ENCODE assay signal across 24 cellular contexts in the genomic region with DNA sequence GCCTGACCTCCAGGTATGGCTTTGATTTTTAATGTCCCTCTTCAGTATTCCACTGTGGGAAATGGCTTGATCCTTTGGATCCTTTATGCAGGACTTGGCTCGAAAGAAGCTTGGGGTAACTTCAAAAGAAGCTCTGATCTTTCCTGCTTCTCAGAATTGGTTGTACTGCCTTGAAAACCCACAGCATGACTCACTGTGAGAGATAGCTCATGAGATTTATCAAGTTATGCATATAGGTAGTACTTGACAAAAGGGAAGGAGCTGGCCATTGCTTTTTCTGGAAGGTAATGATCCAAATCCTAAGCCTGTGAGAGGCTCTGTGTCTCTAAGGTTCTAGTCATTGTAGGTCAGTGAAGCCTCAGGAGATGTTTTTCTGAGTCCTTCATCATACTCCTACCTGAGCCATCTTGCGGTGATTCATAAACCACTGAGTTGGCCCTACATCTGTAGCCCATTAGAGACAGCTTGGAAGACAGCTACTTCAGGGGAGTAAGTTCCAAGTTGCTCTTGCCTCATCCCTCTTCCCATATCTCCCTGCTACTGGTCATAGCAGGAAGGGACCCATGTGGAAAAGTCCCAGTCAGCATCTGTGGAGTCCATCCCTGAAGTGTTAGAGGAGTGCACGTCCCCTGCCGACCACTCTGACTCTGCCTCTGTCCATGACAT. TPM values are rescaled to one million over a fixed set of nuclear protein-coding genes. Genes with fewer than 3 reads are reported as not detected.
DNase-seq lines count a peak whose midpoint lies in the region; ATAC-seq lines count a peak whose summit lies in the region.
"Had no signal": no experiment of that assay in that cellular context is flagged by ENCODE, and none has a peak within 500 bp of the region (broad histone marks: within the 10 kb centered on the region; RNA-seq: fewer than 3 reads in every experiment).

No MANE protein-coding gene starts in this region.

- ATAC-seq in HG03097 (IDR thresholded peaks at IDR 0.05; ENCODE audit: low FRiP score, unreplicated experiment) (no peak), HG03457 (IDR thresholded peaks at IDR 0.05; ENCODE audit: unreplicated experiment) (no peak)
- ATAC-seq: body of pancreas had no signal

- H3K27me3 Mint-ChIP-seq in activated CD4-positive, alpha-beta memory T cell treated with anti-CD3 and anti-CD28 coated beads for 36 hours, result no peaks in the 10 kb centered on the region
- H3K27me3 Mint-ChIP-seq in activated CD4-positive, alpha-beta memory T cell treated with anti-CD3 and anti-CD28 coated beads, Interleukin-2, amount 10 ng/mL, durations not matched to agents 7 days and 5 days, result no peaks in the 10 kb centered on the region
- H3K27me3 Mint-ChIP-seq: B cell; CD4-positive, alpha-beta memory T cell had no signal

- intact Hi-C loops in activated CD4-positive, alpha-beta memory T cell treated with anti-CD3 and anti-CD28 coated beads for 36 hours (cut with micrococcal nuclease), result no loop called here

- POLR2A ChIA-PET in activated CD4-positive, alpha-beta memory T cell treated with anti-CD3 and anti-CD28 coated beads for 36 hours (lab: Charles Lee), result interaction anchor here (0.6 to 1.5 kb wide), 4 partner anchors 71 to 130 kb away, joined by 3 to 4 read pairs (median 4); no protein-coding TSS in a partner anchor
- POLR2A ChIA-PET in activated CD4-positive, alpha-beta memory T cell treated with anti-CD3 and anti-CD28 coated beads, Interleukin-2, amount 10 ng/mL, durations not matched to agents 7 days and 5 days (lab: Charles Lee), result interaction anchor here (0.6 to 2.4 kb wide), 6 partner anchors 10 to 132 kb away, joined by 3 to 15 read pairs (median 4); a partner anchor contains a TSS

- DNase-seq in activated CD4-positive, alpha-beta memory T cell treated with anti-CD3 and anti-CD28 coated beads for 36 hours, result no peak
- no peak for DNase-seq in activated CD4-positive, alpha-beta memory T cell treated with anti-CD3 and anti-CD28 coated beads, Interleukin-2, amount 10 ng/mL, durations not matched to agents 7 days and 5 days
- DNase-seq in AG08395 (ENCODE audit: low spot score) (peak; percentile 49), RPMI7951 (ENCODE audit: low read depth) (peak; percentile 43), fibroblast of gingiva (ENCODE audit: low read depth) (peak; percentile 25), Kasumi-1 (lab: John Stamatoyannopoulos, UW) (no peak)
- DNase-seq: activated CD4-positive, alpha-beta T cell treated with anti-CD3 and anti-CD28 coated beads for 4 hours; body of pancreas; CD4-positive, alpha-beta memory T cell; dermis blood vessel endothelial cell; hypothalamus; immature natural killer cell; KBM-7; NCI-H1105; NCI-H187; NCI-H2171; nephron progenitor cell; stimulated activated CD4-positive, alpha-beta T cell treated with anti-CD3 and anti-CD28 coated beads, Interleukin-4, amount 100 ng/mL, for 4 hours; testis had no signal

- no peaks in the 10 kb centered on the region for H3K9me3 Mint-ChIP-seq in activated CD4-positive, alpha-beta memory T cell treated with anti-CD3 and anti-CD28 coated beads for 36 hours
- H3K9me3 Mint-ChIP-seq in activated CD4-positive, alpha-beta memory T cell treated with anti-CD3 and anti-CD28 coated beads, Interleukin-2, amount 10 ng/mL, durations not matched to agents 7 days and 5 days, result no peaks in the 10 kb centered on the region
- H3K9me3 Mint-ChIP-seq: immature natural killer cell; nephron progenitor cell; T-helper 2 cell treated with Interferon-gamma antibody and Interleukin-4, amounts not matched to agents 5 μg/mL and 100 μg/mL, for 36 hours had no signal

- H3K27ac Mint-ChIP-seq in activated CD4-positive, alpha-beta memory T cell treated with anti-CD3 and anti-CD28 coated beads for 36 hours, result peak overlapping the region; percentile 24
- H3K27ac Mint-ChIP-seq in activated CD4-positive, alpha-beta memory T cell treated with anti-CD3 and anti-CD28 coated beads, Interleukin-2, amount 10 ng/mL, durations not matched to agents 7 days and 5 days, result no peak overlapping the region
- H3K27ac Mint-ChIP-seq: B cell; immature natural killer cell; nephron progenitor cell; T-helper 2 cell treated with Interferon-gamma antibody and Interleukin-4, amounts not matched to agents 5 μg/mL and 100 μg/mL, for 36 hours had no signal

- peaks cover 57% of the 10 kb centered on the region for H3K36me3 Mint-ChIP-seq in activated CD4-positive, alpha-beta memory T cell treated with anti-CD3 and anti-CD28 coated beads for 36 hours
- H3K36me3 Mint-ChIP-seq in activated CD4-positive, alpha-beta memory T cell treated with anti-CD3 and anti-CD28 coated beads, Interleukin-2, amount 10 ng/mL, durations not matched to agents 7 days and 5 days (ENCODE audit: low read depth), result peaks cover 76% of the 10 kb centered on the region

- H3K4me1 Mint-ChIP-seq in activated CD4-positive, alpha-beta memory T cell treated with anti-CD3 and anti-CD28 coated beads for 36 hours (ENCODE audit: low read depth), result peaks cover 18% of the 10 kb centered on the region
- peaks cover 21% of the 10 kb centered on the region for H3K4me1 Mint-ChIP-seq in activated CD4-positive, alpha-beta memory T cell treated with anti-CD3 and anti-CD28 coated beads, Interleukin-2, amount 10 ng/mL, durations not matched to agents 7 days and 5 days
- H3K4me1 Mint-ChIP-seq: B cell, immature natural killer cell, nephron progenitor cell had no signal

- CTCF ChIA-PET in activated CD4-positive, alpha-beta memory T cell treated with anti-CD3 and anti-CD28 coated beads for 36 hours (lab: Charles Lee), result interaction anchor here (0.6 to 14.9 kb wide), 15 partner anchors 10 to 272 kb away, joined by 3 to 1053 read pairs (median 3); a partner anchor contains a TSS
- CTCF ChIA-PET in activated CD4-positive, alpha-beta memory T cell treated with anti-CD3 and anti-CD28 coated beads, Interleukin-2, amount 10 ng/mL, durations not matched to agents 7 days and 5 days (lab: Charles Lee), result interaction anchor here (0.8 to 15.2 kb wide), 7 partner anchors 9 to 356 kb away, joined by 3 to 593 read pairs (median 4); a partner anchor contains a TSS

- H3K4me3 Mint-ChIP-seq in activated CD4-positive, alpha-beta memory T cell treated with anti-CD3 and anti-CD28 coated beads for 36 hours, result no peak overlapping the region
- no peak overlapping the region for H3K4me3 Mint-ChIP-seq in activated CD4-positive, alpha-beta memory T cell treated with anti-CD3 and anti-CD28 coated beads, Interleukin-2, amount 10 ng/mL, durations not matched to agents 7 days and 5 days
- H3K4me3 Mint-ChIP-seq: B cell; CD4-positive, alpha-beta memory T cell; immature natural killer cell; nephron progenitor cell; T-helper 2 cell treated with Interferon-gamma antibody and Interleukin-4, amounts not matched to agents 5 μg/mL and 100 μg/mL, for 36 hours had no signal

RNA-seq across cellular contexts. Expression of a gene that starts 36.7 kb away (rescaled TPM):
- 100 to 1,000 TPM; 241 to 242 TPM for total RNA-seq in activated CD4-positive, alpha-beta memory T cell treated with anti-CD3 and anti-CD28 coated beads for 36 hours
- 100 to 1,000 TPM; 121 to 122 TPM for total RNA-seq in activated CD4-positive, alpha-beta memory T cell treated with anti-CD3 and anti-CD28 coated beads, Interleukin-2, amount 10 ng/mL, durations not matched to agents 7 days and 5 days
- total RNA-seq in RPMI7951 (2014; rRNA removed; shearing (Covaris generic)), result 19.9 and 28.9 TPM in 2 replicates

RNA-seq across cellular contexts. Expression of a gene that starts 59.7 kb away (rescaled TPM):
- 1 to 10 TPM; 4.2 to 4.4 TPM for total RNA-seq in activated CD4-positive, alpha-beta memory T cell treated with anti-CD3 and anti-CD28 coated beads for 36 hours
- 1 to 10 TPM; 1.4 TPM for total RNA-seq in activated CD4-positive, alpha-beta memory T cell treated with anti-CD3 and anti-CD28 coated beads, Interleukin-2, amount 10 ng/mL, durations not matched to agents 7 days and 5 days
- total RNA-seq in RPMI7951 (2014; rRNA removed; shearing (Covaris generic)), result 0.24 and 1.5 TPM in 2 replicates
- total RNA-seq: A172 had no signal

Comparison
In these comparisons a context has a peak if more than half of its experiments do, and no peak if none do; other contexts are left out.
1. DNase-seq: peak in AG08395 (single experiment), RPMI7951 (single experiment) and fibroblast of gingiva (single experiment); none in activated CD4-positive, alpha-beta memory T cell treated with anti-CD3 and anti-CD28 coated beads for 36 hours (single experiment), activated CD4-positive, alpha-beta memory T cell treated with anti-CD3 and anti-CD28 coated beads, Interleukin-2, amount 10 ng/mL, durations not matched to agents 7 days and 5 days (single experiment) and Kasumi-1 (0 of 2).